ENCODE assay signal across 8 cellular contexts in genomic region chr13:30607908-30608307, GRCh38.
A peak's percentile ranks its signal among the peaks of the same experiment; 100 is the strongest.
DNase-seq lines count a peak whose midpoint lies in the region; ATAC-seq and TF ChIP-seq lines count a peak whose summit lies in the region.

No MANE protein-coding gene starts in this region.

- H3K9me3 Mint-ChIP-seq in central memory CD8-positive, alpha-beta T cell: no peaks in the 10 kb centered on the region

- TF ChIP-seq CTCF in SU-DHL-6 (IDR thresholded peaks at IDR 0.05; ENCODE audit: insufficient read depth, low read length, poor library complexity, severe bottlenecking): no peak

- peak; percentile 98 for ATAC-seq in GM19025 (IDR thresholded peaks at IDR 0.05; ENCODE audit: low read depth, unreplicated experiment)
- peak; percentile 94 for ATAC-seq in HG03064 (IDR thresholded peaks at IDR 0.05; ENCODE audit: low read depth, unreplicated experiment)
- peak; percentile 99 for ATAC-seq in central memory CD8-positive, alpha-beta T cell (replicated peaks; ENCODE audit: extremely low read depth, poor library complexity, severe bottlenecking)
- ATAC-seq in stimulated activated naive CD8-positive, alpha-beta T cell treated with anti-CD3 and anti-CD28 coated beads, Interleukin-15, Interleukin-2, amounts not matched to agents 100 U/mL and 50 U/mL, for 24 hours: peak; percentile 89

- peaks cover 5% of the 10 kb centered on the region; the same call in 1 of the 2 replicates for H3F3A ChIP-seq in SU-DHL-6 (ENCODE audit: insufficient read depth)

- H3K27me3 ChIP-seq in SU-DHL-6 (ENCODE audit: low read length): no peaks in the 10 kb centered on the region

- no peaks in the 10 kb centered on the region for H3K27me3 Mint-ChIP-seq in central memory CD8-positive, alpha-beta T cell

- no peaks in the 10 kb centered on the region for H3K36me3 Mint-ChIP-seq in central memory CD8-positive, alpha-beta T cell (ENCODE audit: insufficient read depth)

- no peak overlapping the region for H3K4me3 Mint-ChIP-seq in central memory CD8-positive, alpha-beta T cell

- H3K4me3 ChIP-seq in SU-DHL-6 (ENCODE audit: insufficient read depth, low read length, poor library complexity, severe bottlenecking): no peak overlapping the region

- peaks cover 14% of the 10 kb centered on the region for H3K4me1 Mint-ChIP-seq in central memory CD8-positive, alpha-beta T cell

- no peaks in the 10 kb centered on the region for H3K9me2 ChIP-seq in SU-DHL-6 (replicated peaks; ENCODE audit: insufficient read depth, low read length)

- no peaks in the 10 kb centered on the region for H4K20me1 ChIP-seq in SU-DHL-6 (ENCODE audit: low read depth, low read length)

- H3K36me3 ChIP-seq in SU-DHL-6 (ENCODE audit: low read length): no peaks in the 10 kb centered on the region

- peak overlapping the region; percentile 37; the same call in 1 of the 2 replicates for H3K27ac ChIP-seq in SU-DHL-6 (ENCODE audit: low read depth, low read length)

- H3K4me2 ChIP-seq in SU-DHL-6 (ENCODE audit: low read depth, low read length, poor library complexity, severe bottlenecking): peak overlapping the region; percentile 54

- peak overlapping the region; percentile 19 for H2AFZ ChIP-seq in SU-DHL-6 (ENCODE audit: low read depth, low read length, severe bottlenecking)

- peak; percentile 27 to 66 for DNase-seq in central memory CD8-positive, alpha-beta T cell (ENCODE audit: low spot score in 2 of 2)
- peak; percentile 51 for DNase-seq in stimulated activated naive CD8-positive, alpha-beta T cell treated with anti-CD3 and anti-CD28 coated beads, Interleukin-15, Interleukin-2, amounts not matched to agents 100 U/mL and 50 U/mL, for 24 hours
- no peak for DNase-seq in D341Med (ENCODE audit: low spot score)
- no peak for DNase-seq in NCI-H1694 treated with DMSO at 0.1 percent for 48 hours (lab: John Stamatoyannopoulos, UW)
- no peak for DNase-seq in SIG-M5 (lab: John Stamatoyannopoulos, UW)

- no peaks in the 10 kb centered on the region for H3K79me2 ChIP-seq in SU-DHL-6 (ENCODE audit: insufficient read depth, low read length)

- peak overlapping the region; percentile 32 for H3K27ac Mint-ChIP-seq in central memory CD8-positive, alpha-beta T cell (ENCODE audit: low read depth)

- 0 out of 2 replicates have a peak overlapping the region, but pooled peaks have one; percentile 21 for H3K9ac ChIP-seq in SU-DHL-6 (ENCODE audit: low read length)

- H3K9me3 ChIP-seq in SU-DHL-6 (ENCODE audit: insufficient read depth, low read length): no peaks in the 10 kb centered on the region

Comparison
In these comparisons a context has a peak if more than half of its experiments do, and no peak if none do; other contexts are left out.
1. DNase-seq: peak in central memory CD8-positive, alpha-beta T cell (2 of 2) and stimulated activated naive CD8-positive, alpha-beta T cell treated with anti-CD3 and anti-CD28 coated beads, Interleukin-15, Interleukin-2, amounts not matched to agents 100 U/mL and 50 U/mL, for 24 hours (single experiment); none in D341Med (single experiment), NCI-H1694 treated with DMSO at 0.1 percent for 48 hours (single experiment) and SIG-M5 (single experiment).
2. Peak in every context shown above with its lines, with median percentiles within 50 percentile points of each other: ATAC-seq.